22 cellular contexts compared by ENCODE assay signal in the genomic region with DNA sequence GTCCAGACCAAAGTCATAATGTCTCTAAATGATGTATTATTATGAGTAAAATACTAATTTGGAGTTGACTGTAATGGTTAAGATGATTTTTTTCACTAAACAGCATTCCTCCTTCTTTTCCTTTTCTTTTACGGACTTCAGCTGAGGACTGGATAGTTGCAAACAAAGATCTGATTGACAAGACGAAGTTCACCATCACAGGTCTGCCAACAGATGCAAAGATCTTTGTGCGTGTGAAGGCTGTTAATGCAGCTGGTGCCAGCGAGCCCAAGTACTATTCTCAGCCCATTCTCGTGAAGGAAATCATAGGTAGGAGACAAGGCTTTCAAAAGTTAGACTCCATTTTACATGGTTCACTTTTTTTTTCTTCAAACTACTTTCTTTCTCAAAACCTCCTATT.
"Had no signal": no experiment of that assay in that cellular context is flagged by ENCODE, and none has a peak within 500 bp of the region (broad histone marks: within the 10 kb centered on the region; RNA-seq: fewer than 3 reads in every experiment).

No MANE protein-coding gene starts in this region.

- FAIRE-seq: K562, RCC 7860 had no signal

- H3K36me3 ChIP-seq: SJSA1 had no signal

- DNase-seq: Kasumi-1, MM.1S, NCI-H1092 treated with DMSO at 0.1 percent for 48 hours, NCI-H1436, NCI-H187, NCI-H2029, NCI-H2081 treated with DMSO at 0.1 percent for 48 hours, NCI-H2171, NCI-H226, NCI-H446, NCI-H510A, NCI-H524 treated with DMSO at 0.1 percent for 48 hours, NCI-H69, NCI-H774, Right ventricle myocardium superior, RPMI8226, SIG-M5, SK-N-SH had no signal

- H3K4me1 ChIP-seq: SJSA1 had no signal

- H3K9me3 ChIP-seq: SJSA1, SK-N-SH had no signal

- H3K4me2 ChIP-seq: KMS-11, SK-N-SH had no signal

- H3K4me3 ChIP-seq: K562, SJSA1 had no signal

- H3K9ac ChIP-seq: KMS-11, SK-N-SH had no signal

- H3K27me3 ChIP-seq: SJSA1 had no signal

- H3K27ac ChIP-seq: KMS-11, SJSA1 had no signal

- ATAC-seq: K562 had no signal
